ENCODE assay signal across 7 cellular contexts in genomic region chr15:22173029-22173998, GRCh38.
A peak's percentile ranks its signal among the peaks of the same experiment; 100 is the strongest.
DNase-seq lines count a peak whose midpoint lies in the region; ATAC-seq lines count a peak whose summit lies in the region.
"Not testable (repeated sequence)": the region's sequence is repeated elsewhere in the genome, so short reads cannot be mapped to it uniquely, and the experiment has no call there.

No MANE protein-coding gene starts in this region.

- H3K9me3 Mint-ChIP-seq in activated naive CD8-positive, alpha-beta T cell treated with anti-CD3 and anti-CD28 coated beads, Interleukin-2, amount 50 U/mL, for 24 hours; memory B cell: not testable (repeated sequence)

- H3K4me3 Mint-ChIP-seq in activated naive CD8-positive, alpha-beta T cell treated with anti-CD3 and anti-CD28 coated beads, Interleukin-2, amount 50 U/mL, for 24 hours; memory B cell: not testable (repeated sequence)

- peak; percentile 78 for ATAC-seq in GM18867 (IDR thresholded peaks at IDR 0.05; ENCODE audit: unreplicated experiment)
- peak; percentile 76 for ATAC-seq in GM19467 (IDR thresholded peaks at IDR 0.05; ENCODE audit: unreplicated experiment)
- ATAC-seq in HG02610 (IDR thresholded peaks at IDR 0.05; ENCODE audit: unreplicated experiment), result peak; percentile 79
- peak; percentile 70 for ATAC-seq in HG03064 (IDR thresholded peaks at IDR 0.05; ENCODE audit: low read depth, unreplicated experiment)
- peak; percentile 63 for ATAC-seq in HG03520 (IDR thresholded peaks at IDR 0.05; ENCODE audit: unreplicated experiment)
- ATAC-seq in activated naive CD8-positive, alpha-beta T cell treated with anti-CD3 and anti-CD28 coated beads, Interleukin-2, amount 50 U/mL, for 24 hours, result peak; percentile 89
- peak; percentile 78 for ATAC-seq in memory B cell (ENCODE audit: low read depth)

- not testable (repeated sequence) for H3K27ac Mint-ChIP-seq in activated naive CD8-positive, alpha-beta T cell treated with anti-CD3 and anti-CD28 coated beads, Interleukin-2, amount 50 U/mL, for 24 hours; memory B cell

- not testable (repeated sequence) for H3K36me3 Mint-ChIP-seq in activated naive CD8-positive, alpha-beta T cell treated with anti-CD3 and anti-CD28 coated beads, Interleukin-2, amount 50 U/mL, for 24 hours (ENCODE audit: low read depth); memory B cell

- H3K27me3 Mint-ChIP-seq in activated naive CD8-positive, alpha-beta T cell treated with anti-CD3 and anti-CD28 coated beads, Interleukin-2, amount 50 U/mL, for 24 hours; memory B cell: not testable (repeated sequence)

- not testable (repeated sequence) for H3K4me1 Mint-ChIP-seq in activated naive CD8-positive, alpha-beta T cell treated with anti-CD3 and anti-CD28 coated beads, Interleukin-2, amount 50 U/mL, for 24 hours; memory B cell

- not testable (repeated sequence) for DNase-seq in activated naive CD8-positive, alpha-beta T cell treated with anti-CD3 and anti-CD28 coated beads, Interleukin-2, amount 50 U/mL, for 24 hours; memory B cell (ENCODE audit: low spot score in 2 of 2)
